In genomic region chr6:149136273-149136912, GRCh38 we compare ENCODE assay signal across 1 cellular context.
TF ChIP-seq lines count a peak whose summit lies in the region.

No MANE protein-coding gene starts in this region.

TF ChIP-seq in H1, 55 proteins besides CTCF, POLR2A, EP300 and RAD21:
- TF ChIP-seq HDAC2 (IDR thresholded peaks at IDR 0.05; ENCODE audit: borderline replicate concordance in 1 of 2, low read depth in 2 of 2, low read length in 2 of 2) (no peak), E2F6 (IDR thresholded peaks at IDR 0.05) (no peak), SP4 (IDR thresholded peaks at IDR 0.05; ENCODE audit: low read length) (no peak), CBX8 (IDR thresholded peaks at IDR 0.05; ENCODE audit: borderline replicate concordance, low read depth, low read length) (no peak), SIN3A (conservative IDR thresholded peaks at IDR 0.05 in 1 of 2, IDR thresholded peaks at IDR 0.05 in 1 of 2; ENCODE audit: low read depth in 1 of 2, low read length in 2 of 2) (no peak), RFX5 (IDR thresholded peaks at IDR 0.05; ENCODE audit: borderline replicate concordance, low read depth, low read length) (no peak), KDM1A (IDR thresholded peaks at IDR 0.05; ENCODE audit: borderline replicate concordance, low read length) (no peak), ASH2L (IDR thresholded peaks at IDR 0.05; ENCODE audit: low read length) (no peak), SIX5 (IDR thresholded peaks at IDR 0.05; ENCODE audit: low read depth, low read length) (no peak), USF2 (IDR thresholded peaks at IDR 0.05; ENCODE audit: low read length) (no peak), CREB1 (IDR thresholded peaks at IDR 0.05) (no peak), RNF2 (IDR thresholded peaks at IDR 0.05; ENCODE audit: borderline replicate concordance, low read depth, low read length, missing control alignments, poor library complexity, severe bottlenecking) (no peak), CHD1 (IDR thresholded peaks at IDR 0.05; ENCODE audit: low read depth, low read length) (no peak), ZNF274 (IDR thresholded peaks at IDR 0.05; ENCODE audit: borderline replicate concordance, extremely low read depth, low read length) (no peak), POLR2AphosphoS5 (IDR thresholded peaks at IDR 0.05; ENCODE audit: low read depth, low read length) (no peak), GABPA (IDR thresholded peaks at IDR 0.05; ENCODE audit: borderline replicate concordance, insufficient read depth, low read length) (no peak), BCL11A (IDR thresholded peaks at IDR 0.05; ENCODE audit: low read depth in 2 of 2, low read length in 2 of 2) (no peak), CHD7 (IDR thresholded peaks at IDR 0.05; ENCODE audit: insufficient replicate concordance, low read length) (no peak), CEBPB (IDR thresholded peaks at IDR 0.05; ENCODE audit: low read depth, low read length) (no peak)
